In genomic region chr5:160221082-160221481, GRCh38 we compare ENCODE assay signal across 33 cellular contexts. TPM values are rescaled to one million over a fixed set of nuclear protein-coding genes. Genes with fewer than 3 reads are reported as not detected.
DNase-seq lines count a peak whose midpoint lies in the region; ATAC-seq, FAIRE-seq and TF ChIP-seq lines count a peak whose summit lies in the region.
"Had no signal": no experiment of that assay in that cellular context is flagged by ENCODE, and none has a peak within 500 bp of the region (broad histone marks: within the 10 kb centered on the region; RNA-seq: fewer than 3 reads in every experiment).

No MANE protein-coding gene starts in this region.

- 20% methylated on average over 3 of the region's 3 CpGs for WGBS in GM12878 (ENCODE audit: insufficient coverage, insufficient replicate concordance, low lambda C conversion rate, missing lambda C conversion rate)
- WGBS in heart left ventricle, 4 donors, result 82 to 96% (median 92%) methylated on average over 3 of the region's 3 CpGs

- H3K79me2 ChIP-seq in GM12878 (ENCODE audit: control insufficient read depth, insufficient read depth, low read length), result no peaks in the 10 kb centered on the region

- H3K4me3 ChIP-seq in GM12865 (ENCODE audit: low read depth, low read length), result no peak overlapping the region
- no peak overlapping the region for H3K4me3 ChIP-seq in GM12878
- no peak overlapping the region for H3K4me3 ChIP-seq in heart left ventricle
- H3K4me3 ChIP-seq: neural progenitor cell, pancreas, suprapubic skin, upper lobe of left lung had no signal

- intact Hi-C loops in GM12878 (cut with micrococcal nuclease; ENCODE audit: unreplicated experiment) (no loop called here), heart left ventricle (cut with DNase I) (no loop called here)

- H3K27me3 ChIP-seq in GM12878 (replicated peaks in 1 of 2; ENCODE audit: control insufficient read depth in 2 of 2, insufficient read depth in 2 of 2, low read length in 1 of 2) (no peaks in the 10 kb centered on the region), heart left ventricle (no peaks in the 10 kb centered on the region)
- H3K27me3 ChIP-seq: neural progenitor cell, pancreas, suprapubic skin, upper lobe of left lung had no signal

- TF ChIP-seq EP300 in GM12878 (IDR thresholded peaks at IDR 0.05; ENCODE audit: borderline replicate concordance in 1 of 2, control insufficient read depth in 1 of 2, low read depth in 2 of 2, low read length in 2 of 2), result no peak

- H3K4me2 ChIP-seq in GM12878 (ENCODE audit: control insufficient read depth, insufficient read depth), result peak overlapping the region; percentile 4; the same call in 1 of the 2 replicates
- H3K4me2 ChIP-seq: neural progenitor cell had no signal

- H3K4me1 ChIP-seq in GM12878 (ENCODE audit: control insufficient read depth, insufficient read depth, low read length) (peaks cover 8% of the 10 kb centered on the region), heart left ventricle (no peaks in the 10 kb centered on the region)
- H3K4me1 ChIP-seq: neural progenitor cell, pancreas, suprapubic skin, upper lobe of left lung had no signal

- SMC1A ChIA-PET in GM12878 (lab: Charles Lee; ENCODE audit: uncharacterized antibody, unreplicated experiment), result interaction anchor here (0.5 to 2.5 kb wide), 7 partner anchors 9 to 1333 kb away, joined by 3 to 14 read pairs (median 3); no protein-coding TSS in a partner anchor

- CTCF ChIA-PET in GM12878 (lab: Yijun Ruan, JAX), result interaction anchor here (1.4 kb wide), 1 partner anchor 28 kb away, joined by 3 read pairs; no protein-coding TSS in a partner anchor

- no peaks in the 10 kb centered on the region for H4K20me1 ChIP-seq in GM12878 (ENCODE audit: control insufficient read depth, insufficient read depth)

- no peak for TF ChIP-seq POLR2A in GM12878 (IDR thresholded peaks at IDR 0.05; ENCODE audit: low read depth, low read length)
- no peak for TF ChIP-seq POLR2A in heart left ventricle (IDR thresholded peaks at IDR 0.05)

- POLR2A ChIA-PET in GM12878 (lab: Charles Lee), result interaction anchor here (1.1 kb wide), 1 partner anchor 11 kb away, joined by 4 read pairs; no protein-coding TSS in a partner anchor

- no peak for TF ChIP-seq RAD21 in GM12878 (IDR thresholded peaks at IDR 0.05; ENCODE audit: insufficient read depth, low read depth, low read length)

- H2AFZ ChIP-seq in GM12878 (ENCODE audit: control insufficient read depth, low read depth, low read length), result peak overlapping the region; percentile 78
- H2AFZ ChIP-seq: neural progenitor cell had no signal

- peak; percentile 41 for DNase-seq in GM12865 (ENCODE audit: low read depth)
- DNase-seq in GM12878 (ENCODE audit: low read depth, low spot score), result no peak
- DNase-seq in caudate nucleus (lab: John Stamatoyannopoulos, UW), result no peak
- DNase-seq in heart left ventricle, result no peak
- no peak for DNase-seq in OCI-M2 (lab: John Stamatoyannopoulos, UW; ENCODE audit: unreplicated experiment)
- DNase-seq in COLO829 (ENCODE audit: low spot score), result no peak
- DNase-seq: activated CD4-positive, alpha-beta T cell treated with anti-CD3 and anti-CD28 coated beads for 36 hours; activated CD8-positive, alpha-beta memory T cell treated with anti-CD3 and anti-CD28 coated beads, Interleukin-2, amount 50 U/mL, for 48 hours; activated CD8-positive, alpha-beta T cell treated with anti-CD3 and anti-CD28 coated beads for 36 hours; amniotic stem cell; CD8-positive, alpha-beta T cell; cerebellar nuclear complex; dermis blood vessel endothelial cell; endodermal cell; glutamatergic neuron; KBM-7; NCI-H1092; NCI-H1694; pancreas; SHP77 treated with DMSO at 0.1 percent for 48 hours; small intestine; stimulated activated naive CD4-positive, alpha-beta T cell treated with Interleukin-2 at 50 U/mL for 16 hours; upper lobe of left lung had no signal

- no TSS peak for BruUV-seq in GM12878 (replicated peaks; lab: Mats Ljungman, UMichigan)

- TF ChIP-seq CTCF in GM12865 (IDR thresholded peaks at IDR 0.05; ENCODE audit: insufficient read depth, low read depth, low read length, missing control alignments) (no peak), GM12878 (IDR thresholded peaks at IDR 0.05 in 2 of 3, conservative IDR thresholded peaks at IDR 0.05 in 1 of 3; ENCODE audit: control insufficient read depth in 2 of 3, extremely low read depth in 1 of 3, insufficient read depth in 1 of 3, low read depth in 3 of 3, low read length in 3 of 3) (no peak), heart left ventricle (IDR thresholded peaks at IDR 0.05) (no peak)

- RAD21 ChIA-PET in GM12878 (lab: Charles Lee; ENCODE audit: unreplicated experiment), result interaction anchor here (0.8 to 2.5 kb wide), 4 partner anchors 10 to 622 kb away, joined by 3 to 18 read pairs (median 3); no protein-coding TSS in a partner anchor

- H3K27ac ChIP-seq in GM12878 (ENCODE audit: control insufficient read depth, insufficient read depth) (no peak overlapping the region), caudate nucleus (ENCODE audit: low read depth, low read length) (no peak overlapping the region), heart left ventricle (no peak overlapping the region)
- H3K27ac ChIP-seq: HL-60, neural progenitor cell, pancreas, suprapubic skin, upper lobe of left lung had no signal

- ATAC-seq in GM21390 (IDR thresholded peaks at IDR 0.05; ENCODE audit: unreplicated experiment), result peak; percentile 63
- ATAC-seq in HG02642 (IDR thresholded peaks at IDR 0.05; ENCODE audit: poor library complexity, unreplicated experiment), result peak; percentile 77
- ATAC-seq in GM12878, result peak; percentile 83
- ATAC-seq in heart left ventricle, result no peak
- ATAC-seq: activated CD4-positive, alpha-beta T cell treated with anti-CD3 and anti-CD28 coated beads for 36 hours; activated CD8-positive, alpha-beta T cell treated with anti-CD3 and anti-CD28 coated beads for 36 hours; CD8-positive, alpha-beta T cell; esophagus mucosa; left lobe of liver; Panc1; pancreas had no signal

- H3K9me3 ChIP-seq in GM12878 (replicated peaks; ENCODE audit: control insufficient read depth, insufficient read depth, low read length), result no peaks in the 10 kb centered on the region
- H3K9me3 ChIP-seq in heart left ventricle, result no peaks in the 10 kb centered on the region
- H3K9me3 ChIP-seq: pancreas, suprapubic skin, upper lobe of left lung had no signal

- FAIRE-seq in GM12878 (lab: Jason Lieb, UNC), result peak; percentile 41
- FAIRE-seq: pancreas, small intestine had no signal

- in situ Hi-C loops in GM12878 (cut with MboI), result no loop called here

- H3K9ac ChIP-seq in GM12878 (ENCODE audit: control insufficient read depth, insufficient read depth, low read length), result no peak overlapping the region
- H3K9ac ChIP-seq: neural progenitor cell had no signal

- H3K36me3 ChIP-seq in GM12878 (ENCODE audit: control insufficient read depth in 2 of 2, insufficient read depth in 2 of 2, low read length in 1 of 2) (no peaks in the 10 kb centered on the region), heart left ventricle (no peaks in the 10 kb centered on the region)
- H3K36me3 ChIP-seq: neural progenitor cell, pancreas, suprapubic skin, upper lobe of left lung had no signal

TF ChIP-seq in GM12878, 131 proteins besides CTCF, POLR2A, EP300 and RAD21 (continues in another document):
- no peak for TF ChIP-seq POLR2AphosphoS5 (IDR thresholded peaks at IDR 0.05; ENCODE audit: low read length)
- no peak for TF ChIP-seq NR2C1 (IDR thresholded peaks at IDR 0.05)
- no peak for TF ChIP-seq EZH2 (IDR thresholded peaks at IDR 0.05; ENCODE audit: borderline replicate concordance, control insufficient read depth, low read depth, low read length)
- no peak for TF ChIP-seq ZNF217 (IDR thresholded peaks at IDR 0.05)
- TF ChIP-seq ATF2 (IDR thresholded peaks at IDR 0.05; ENCODE audit: low read length), result no peak
- TF ChIP-seq CHD1 (IDR thresholded peaks at IDR 0.05; ENCODE audit: low read depth, low read length), result no peak
- TF ChIP-seq SMAD1 (IDR thresholded peaks at IDR 0.05; ENCODE audit: low read depth, partially characterized antibody), result no peak
- TF ChIP-seq ZNF207 (IDR thresholded peaks at IDR 0.05; ENCODE audit: borderline replicate concordance), result no peak
- TF ChIP-seq NR2F1 (conservative IDR thresholded peaks at IDR 0.05), result no peak
- TF ChIP-seq SIN3A (IDR thresholded peaks at IDR 0.05; ENCODE audit: low read depth, low read length), result no peak
- no peak for TF ChIP-seq TBL1XR1 (IDR thresholded peaks at IDR 0.05; ENCODE audit: low read depth, low read length)

RNA-seq across cellular contexts. Expression of gene FABP6, which starts 8.2 kb away (rescaled TPM):
- total RNA-seq in GM12878 (2013; cell fraction: nucleolus; rRNA removed), result 1.4 TPM in 1 of 2 replicates, not detected in the other
- total RNA-seq in GM12878 (2014; rRNA removed) (1.3 and 1.9 TPM in 2 replicates), GM12878 (2014; rRNA removed; fragmentation: Illumina TruSeq; extraction: Trizol) (1.2 and 3.0 TPM in 2 replicates), GM12878 (2021) (1.9 and 2.3 TPM in 2 replicates), heart left ventricle (1 to 10 TPM in 8 of 9 donors, under 1 TPM in 1; 0.83 to 4.8 (median 2.3) TPM)
- polyA plus RNA-seq in GM12878 (2011; ENCODE audit: low read depth), result not detected
- polyA plus RNA-seq in GM12878 (2011; rRNA removed) (4.7 and 8.1 TPM in 2 replicates), GM12878 (2014; fragmentation: Illumina TruSeq; extraction: Trizol) (1.00 and 1.2 TPM in 2 replicates), GM12878 (2014; fragmentation: Nextera tagmentation; extraction: Ambion mirVana) (1 to 10 TPM; 3.0 to 3.5 TPM), GM12878 (2014; rRNA removed) (1.2 and 3.2 TPM in 2 replicates), GM12878 (2016; fragmentation: Nextera tagmentation; extraction: Ambion mirVana) (1 to 10 TPM in 1 of 2 experiments, under 1 TPM in 1; 0.66 to 1.1 TPM), heart left ventricle (1 to 10 TPM in 1 of 2 donors, under 1 TPM in 1; 0.25 to 6.2 TPM)
- 8.0 and 8.3 TPM in 2 replicates for polyA plus RNA-seq in GM12878 (2011; cell fraction: cytosol; rRNA removed)
- 2.1 and 3.7 TPM in 2 replicates for polyA plus RNA-seq in GM12878 (2011; cell fraction: nucleus; rRNA removed)
- polyA plus RNA-seq in GM12878 (2012), result 2.9 and 3.8 TPM in 2 replicates
- 2.4 and 3.6 TPM in 2 replicates for polyA minus RNA-seq in GM12878 (2011; rRNA and poly(A)+ RNA removed)
- not detected in 2 replicates for polyA minus RNA-seq in GM12878 (2011; cell fraction: cytosol; rRNA and poly(A)+ RNA removed)
- not detected in 2 replicates for polyA minus RNA-seq in GM12878 (2011; cell fraction: nucleus; rRNA and poly(A)+ RNA removed)
- total RNA-seq: activated CD4-positive, alpha-beta T cell treated with anti-CD3 and anti-CD28 coated beads for 36 hours; activated CD8-positive, alpha-beta T cell treated with anti-CD3 and anti-CD28 coated beads for 36 hours; CD8-positive, alpha-beta T cell; dermis blood vessel endothelial cell; fibroblast of villous mesenchyme; left lobe of liver; mesenteric fat pad; pancreas had no signal
- polyA plus RNA-seq: pancreas had no signal

Comparison
In these comparisons a context has a peak if more than half of its experiments do, and no peak if none do; other contexts are left out.
1. ATAC-seq: peak in GM21390 (single experiment), HG02642 (single experiment) and GM12878 (single experiment); none in heart left ventricle (0 of 4).